1 cellular context compared by ENCODE assay signal in genomic region chr20:36050436-36051317, GRCh38.
TF ChIP-seq lines count a peak whose summit lies in the region.

No MANE protein-coding gene starts in this region.

TF ChIP-seq in HepG2, 621 proteins besides CTCF, POLR2A, EP300 and RAD21 (continued from another document and continues in another):
- peak; percentile 95; the same call in 1 of the 2 replicates for TF ChIP-seq ZBTB46 (CRISPR knock-in tag; IDR thresholded peaks at IDR 0.05; ENCODE audit: borderline replicate concordance)
- TF ChIP-seq MAZ (IDR thresholded peaks at IDR 0.05; ENCODE audit: borderline replicate concordance, low read depth, low read length): peak; percentile 97
- TF ChIP-seq MAZ (CRISPR knock-in tag; IDR thresholded peaks at IDR 0.05; ENCODE audit: low read depth): peak; percentile 99
- TF ChIP-seq ZNF761 (CRISPR knock-in tag; conservative IDR thresholded peaks at IDR 0.05): peak; percentile 98
- TF ChIP-seq MTERF4 (CRISPR knock-in tag; IDR thresholded peaks at IDR 0.05): peak; percentile 64; the same call in 1 of the 2 replicates
- TF ChIP-seq SKIL (CRISPR knock-in tag; IDR thresholded peaks at IDR 0.05; ENCODE audit: borderline replicate concordance): peak; percentile 78
- peak; percentile 91 for TF ChIP-seq GATA4 (IDR thresholded peaks at IDR 0.05; ENCODE audit: borderline replicate concordance, low read depth)
- TF ChIP-seq MIER3 (CRISPR knock-in tag; IDR thresholded peaks at IDR 0.05; ENCODE audit: borderline replicate concordance): peak; percentile 94; the same call in 1 of the 2 replicates
- TF ChIP-seq STAT5B (CRISPR knock-in tag; IDR thresholded peaks at IDR 0.05): no peak; the same call in 1 of the 2 replicates
- TF ChIP-seq ZNF143 (CRISPR knock-in tag; IDR thresholded peaks at IDR 0.05): peak; percentile 59; the same call in 1 of the 2 replicates
- TF ChIP-seq YEATS2 (CRISPR knock-in tag; IDR thresholded peaks at IDR 0.05; ENCODE audit: borderline replicate concordance): peak; percentile 96
- 0 out of 2 replicates have a peak, but pooled peaks have one; percentile 9 for TF ChIP-seq CENPT (CRISPR knock-in tag; IDR thresholded peaks at IDR 0.05; ENCODE audit: low read depth)
- no peak for TF ChIP-seq HDAC6 (IDR thresholded peaks at IDR 0.05; ENCODE audit: low read depth, low read length)
- TF ChIP-seq HMG20B (CRISPR knock-in tag; conservative IDR thresholded peaks at IDR 0.05): peak; percentile 69
- no peak for TF ChIP-seq ZNF557 (CRISPR knock-in tag; IDR thresholded peaks at IDR 0.05)
- peak; percentile 87 for TF ChIP-seq NR1H2 (CRISPR knock-in tag; IDR thresholded peaks at IDR 0.05; ENCODE audit: borderline replicate concordance, low read depth)
- TF ChIP-seq TOPORS (CRISPR knock-in tag; IDR thresholded peaks at IDR 0.05): peak; percentile 98
- peak; percentile 80 for TF ChIP-seq HNF1B (CRISPR knock-in tag; IDR thresholded peaks at IDR 0.05)
- peak; percentile 88 for TF ChIP-seq ZNF558 (CRISPR knock-in tag; IDR thresholded peaks at IDR 0.05; ENCODE audit: borderline replicate concordance)
- peak; percentile 87 for TF ChIP-seq TEAD3 (CRISPR knock-in tag; optimal IDR thresholded peaks at IDR 0.05; ENCODE audit: borderline replicate concordance)
- peak; percentile 97 for TF ChIP-seq ZGPAT (CRISPR knock-in tag; IDR thresholded peaks at IDR 0.05)
- peak; percentile 87 for TF ChIP-seq ZNF784 (CRISPR knock-in tag; IDR thresholded peaks at IDR 0.05; ENCODE audit: borderline replicate concordance)
- peak; percentile 68 for TF ChIP-seq E2F5 (CRISPR knock-in tag; conservative IDR thresholded peaks at IDR 0.05)
- peak; percentile 86 for TF ChIP-seq ASH2L (IDR thresholded peaks at IDR 0.05; ENCODE audit: insufficient read length, low read depth, low read length)
- TF ChIP-seq TIGD3 (CRISPR knock-in tag; IDR thresholded peaks at IDR 0.05; ENCODE audit: borderline replicate concordance): peak; percentile 75
- TF ChIP-seq ARID4A (CRISPR knock-in tag; IDR thresholded peaks at IDR 0.05; ENCODE audit: borderline replicate concordance): peak; percentile 97
- peak; percentile 15; the same call in 1 of the 2 replicates for TF ChIP-seq ZNF17 (CRISPR knock-in tag; IDR thresholded peaks at IDR 0.05)
- TF ChIP-seq THAP11 (CRISPR knock-in tag; IDR thresholded peaks at IDR 0.05): peak; percentile 94
- peak; percentile 99; the same call in 1 of the 2 replicates for TF ChIP-seq ZNF670 (CRISPR knock-in tag; IDR thresholded peaks at IDR 0.05; ENCODE audit: borderline replicate concordance)
- peak; percentile 92; the same call in 1 of the 2 replicates for TF ChIP-seq ZNF75D (CRISPR knock-in tag; IDR thresholded peaks at IDR 0.05; ENCODE audit: borderline replicate concordance)
- peak; percentile 71; the same call in 1 of the 2 replicates for TF ChIP-seq LRRFIP1 (CRISPR knock-in tag; conservative IDR thresholded peaks at IDR 0.05)
- peak; percentile 79; the same call in 1 of the 2 replicates for TF ChIP-seq ZNF224 (CRISPR knock-in tag; IDR thresholded peaks at IDR 0.05)
- TF ChIP-seq RAD51 (IDR thresholded peaks at IDR 0.05; ENCODE audit: borderline replicate concordance): peak; percentile 80
- peak in 1 of 2 experiments; percentile 99; a peak in 2 of 4 replicates for TF ChIP-seq KLF16 (CRISPR knock-in tag; IDR thresholded peaks at IDR 0.05)
- peak; percentile 91 for TF ChIP-seq ZNF709 (CRISPR knock-in tag; IDR thresholded peaks at IDR 0.05)
- peak; percentile 81; the same call in 1 of the 2 replicates for TF ChIP-seq ZNF335 (CRISPR knock-in tag; IDR thresholded peaks at IDR 0.05)
- TF ChIP-seq ZNF180 (CRISPR knock-in tag; IDR thresholded peaks at IDR 0.05; ENCODE audit: borderline replicate concordance, low read depth): no peak
- TF ChIP-seq ZNF792 (CRISPR knock-in tag; IDR thresholded peaks at IDR 0.05): peak; percentile 95
